Comparison of ENCODE assay signal across 11 cellular contexts in the genomic region with DNA sequence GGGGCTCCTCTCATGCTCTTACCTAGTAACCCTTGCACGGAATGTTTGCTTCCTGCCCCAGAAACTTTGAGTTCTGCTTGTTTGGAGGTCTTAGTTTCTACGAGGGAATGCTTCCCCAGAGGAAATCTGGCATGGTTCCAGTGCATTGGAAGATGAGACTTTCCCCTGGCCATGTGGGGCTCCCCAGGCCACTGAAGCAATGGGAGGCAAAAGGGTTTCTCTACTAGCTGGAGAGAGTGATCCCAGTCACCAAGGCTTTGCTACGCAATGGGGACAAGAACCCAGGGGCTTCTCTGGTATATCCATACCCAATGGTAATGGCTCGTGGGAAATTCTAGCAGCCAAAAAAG.
"Had no signal": no experiment of that assay in that cellular context is flagged by ENCODE, and none has a peak within 500 bp of the region (broad histone marks: within the 10 kb centered on the region; RNA-seq: fewer than 3 reads in every experiment).

No MANE protein-coding gene starts in this region.

- FAIRE-seq: astrocyte, endometrium had no signal

- H3K9me3 Mint-ChIP-seq: activated CD4-positive, alpha-beta T cell treated with anti-CD3 and anti-CD28 coated beads, Interleukin-2, amount 10 ng/mL, durations not matched to agents 24 days and 14 days; nephron had no signal

- H3K9me3 ChIP-seq: lower lobe of right lung, psoas muscle, right lobe of liver, transverse colon had no signal

- H3K4me1 ChIP-seq: lower lobe of right lung, right lobe of liver, transverse colon had no signal

- DNase-seq: activated CD4-positive, alpha-beta T cell treated with anti-CD3 and anti-CD28 coated beads, Interleukin-2, amount 10 ng/mL, durations not matched to agents 24 days and 14 days; activated effector memory CD4-positive, alpha-beta T cell treated with anti-CD3 and anti-CD28 coated beads, Interleukin-2, amount 50 U/mL, for 16 hours; lower lobe of right lung; occipital lobe; right lobe of liver; stimulated activated CD4-positive, alpha-beta T cell treated with anti-CD3 and anti-CD28 coated beads, Interleukin-1b, Interleukin-23, amount 100 ng/mL, for 48 hours; transverse colon had no signal

- H3K27ac Mint-ChIP-seq: activated CD4-positive, alpha-beta T cell treated with anti-CD3 and anti-CD28 coated beads, Interleukin-2, amount 10 ng/mL, durations not matched to agents 24 days and 14 days; nephron had no signal

- H3K4me3 Mint-ChIP-seq: nephron had no signal

- H3K36me3 ChIP-seq: lower lobe of right lung, right lobe of liver, transverse colon had no signal

- ATAC-seq: lower lobe of right lung, right lobe of liver had no signal

- H3K27ac ChIP-seq: lower lobe of right lung, right lobe of liver, transverse colon had no signal

- H3K4me3 ChIP-seq: lower lobe of right lung, right lobe of liver, transverse colon had no signal

- H3K27me3 ChIP-seq: right lobe of liver had no signal
